8 cellular contexts compared by ENCODE assay signal in genomic region chr2:169583494-169583893, GRCh38. TPM values are rescaled to one million over a fixed set of nuclear protein-coding genes. Genes with fewer than 3 reads are reported as not detected.
DNase-seq lines count a peak whose midpoint lies in the region; ATAC-seq and TF ChIP-seq lines count a peak whose summit lies in the region.

No MANE protein-coding gene starts in this region.

- peaks cover 0 to 20% (median 16%) of the 10 kb centered on the region in 5 donors for H3K4me1 ChIP-seq in subcutaneous abdominal adipose tissue (ENCODE audit: control insufficient read depth in 5 of 5, insufficient read depth in 5 of 5, low read length in 5 of 5)
- H3K4me1 ChIP-seq in BE2C = no peaks in the 10 kb centered on the region

- H3K4me3 ChIP-seq in subcutaneous abdominal adipose tissue (ENCODE audit: low read depth in 1 of 5, low read length in 5 of 5) (peak overlapping the region in 3 of 5 donors; percentile 76 to 98 (median 97)), BE2C (ENCODE audit: low read depth, low read length) (no peak overlapping the region)

- H3K27me3 Mint-ChIP-seq in activated naive CD4-positive, alpha-beta T cell treated with anti-CD3 and anti-CD28 coated beads, Interleukin-2, amount 10 ng/mL, durations not matched to agents 7 days and 5 days = peaks cover 6% of the 10 kb centered on the region
- H3K27me3 Mint-ChIP-seq in mesothelial cell of epicardium (ENCODE audit: low read depth) = peaks cover 12% of the 10 kb centered on the region

- TF ChIP-seq CTCF in VCaP (conservative IDR thresholded peaks at IDR 0.05) (no peak), mesothelial cell of epicardium (IDR thresholded peaks at IDR 0.05; ENCODE audit: unreplicated experiment) (no peak), BE2C (IDR thresholded peaks at IDR 0.05; ENCODE audit: low read depth, low read length) (no peak)

- H3K9me3 ChIP-seq in subcutaneous abdominal adipose tissue (ENCODE audit: control insufficient read depth in 5 of 5, low read length in 5 of 5) = peaks cover 0 to 4% (median 0%) of the 10 kb centered on the region in 5 donors
- no peaks in the 10 kb centered on the region for H3K9me3 ChIP-seq in BE2C

- peaks cover 28% of the 10 kb centered on the region for H3K4me1 Mint-ChIP-seq in activated naive CD4-positive, alpha-beta T cell treated with anti-CD3 and anti-CD28 coated beads, Interleukin-2, amount 10 ng/mL, durations not matched to agents 7 days and 5 days
- peaks cover 13% of the 10 kb centered on the region for H3K4me1 Mint-ChIP-seq in mesothelial cell of epicardium

- peak overlapping the region; percentile 97 for H3K4me3 Mint-ChIP-seq in activated naive CD4-positive, alpha-beta T cell treated with anti-CD3 and anti-CD28 coated beads, Interleukin-2, amount 10 ng/mL, durations not matched to agents 7 days and 5 days
- peak overlapping the region; percentile 98 for H3K4me3 Mint-ChIP-seq in mesothelial cell of epicardium

- no peak for ATAC-seq in GM18873 (IDR thresholded peaks at IDR 0.05; ENCODE audit: low FRiP score, unreplicated experiment)

- H3K36me3 Mint-ChIP-seq in activated naive CD4-positive, alpha-beta T cell treated with anti-CD3 and anti-CD28 coated beads, Interleukin-2, amount 10 ng/mL, durations not matched to agents 7 days and 5 days = peaks cover 29% of the 10 kb centered on the region
- H3K36me3 Mint-ChIP-seq in mesothelial cell of epicardium = peaks cover 11% of the 10 kb centered on the region

- H3K27me3 ChIP-seq in subcutaneous abdominal adipose tissue (ENCODE audit: control insufficient read depth in 5 of 5, insufficient read depth in 4 of 5, low read length in 5 of 5) = no peaks in the 10 kb centered on the region
- H3K27me3 ChIP-seq in BE2C = no peaks in the 10 kb centered on the region

- H3K27ac Mint-ChIP-seq in activated naive CD4-positive, alpha-beta T cell treated with anti-CD3 and anti-CD28 coated beads, Interleukin-2, amount 10 ng/mL, durations not matched to agents 7 days and 5 days = peak overlapping the region; percentile 77
- H3K27ac Mint-ChIP-seq in mesothelial cell of epicardium = no peak overlapping the region

- no peak for DNase-seq in activated naive CD4-positive, alpha-beta T cell treated with anti-CD3 and anti-CD28 coated beads, Interleukin-2, amount 10 ng/mL, durations not matched to agents 7 days and 5 days
- DNase-seq in activated naive CD4-positive, alpha-beta T cell (lab: John Stamatoyannopoulos, UW) = no peak
- DNase-seq in mesothelial cell of epicardium (ENCODE audit: low spot score in 2 of 2, unreplicated experiment in 2 of 2) (no peak), BE2C (no peak), NCI-H2171 treated with DMSO at 0.1 percent for 48 hours (lab: John Stamatoyannopoulos, UW) (no peak)

- no peak overlapping the region for H3K9ac ChIP-seq in subcutaneous abdominal adipose tissue (ENCODE audit: low read length in 5 of 5)

- H3K27ac ChIP-seq in VCaP (peak overlapping the region; percentile 92), subcutaneous abdominal adipose tissue (ENCODE audit: low read depth, low read length) (peak overlapping the region; percentile 96)

- CTCF ChIA-PET in activated naive CD4-positive, alpha-beta T cell treated with anti-CD3 and anti-CD28 coated beads, Interleukin-2, amount 10 ng/mL, durations not matched to agents 7 days and 5 days (lab: Charles Lee) = no interaction called here

- H3K36me3 ChIP-seq in subcutaneous abdominal adipose tissue (ENCODE audit: control insufficient read depth in 5 of 5, insufficient read depth in 5 of 5, low read length in 5 of 5) (no peaks in the 10 kb centered on the region), BE2C (no peaks in the 10 kb centered on the region)

- H3K9me3 Mint-ChIP-seq in activated naive CD4-positive, alpha-beta T cell treated with anti-CD3 and anti-CD28 coated beads, Interleukin-2, amount 10 ng/mL, durations not matched to agents 7 days and 5 days = peaks cover 15% of the 10 kb centered on the region
- peaks cover 11% of the 10 kb centered on the region for H3K9me3 Mint-ChIP-seq in mesothelial cell of epicardium

RNA-seq across cellular contexts. Expression of gene PPIG, which starts 0.7 kb away (rescaled TPM):
- 60.2 to 63.6 TPM (median 62.2 TPM) in 3 replicates for total RNA-seq in mesothelial cell of epicardium
- 19.4 TPM for polyA plus RNA-seq in BE2C (2012; ENCODE audit: insufficient read depth, insufficient read length, low read depth)

RNA-seq across cellular contexts. Expression of gene FASTKD1, which starts 9.8 kb away (rescaled TPM):
- 30.1 to 30.4 TPM (median 30.1 TPM) in 3 replicates for total RNA-seq in mesothelial cell of epicardium
- 17.4 TPM for polyA plus RNA-seq in BE2C (2012; ENCODE audit: insufficient read depth, insufficient read length, low read depth)
